ENCODE assay signal across 8 cellular contexts in the genomic region with DNA sequence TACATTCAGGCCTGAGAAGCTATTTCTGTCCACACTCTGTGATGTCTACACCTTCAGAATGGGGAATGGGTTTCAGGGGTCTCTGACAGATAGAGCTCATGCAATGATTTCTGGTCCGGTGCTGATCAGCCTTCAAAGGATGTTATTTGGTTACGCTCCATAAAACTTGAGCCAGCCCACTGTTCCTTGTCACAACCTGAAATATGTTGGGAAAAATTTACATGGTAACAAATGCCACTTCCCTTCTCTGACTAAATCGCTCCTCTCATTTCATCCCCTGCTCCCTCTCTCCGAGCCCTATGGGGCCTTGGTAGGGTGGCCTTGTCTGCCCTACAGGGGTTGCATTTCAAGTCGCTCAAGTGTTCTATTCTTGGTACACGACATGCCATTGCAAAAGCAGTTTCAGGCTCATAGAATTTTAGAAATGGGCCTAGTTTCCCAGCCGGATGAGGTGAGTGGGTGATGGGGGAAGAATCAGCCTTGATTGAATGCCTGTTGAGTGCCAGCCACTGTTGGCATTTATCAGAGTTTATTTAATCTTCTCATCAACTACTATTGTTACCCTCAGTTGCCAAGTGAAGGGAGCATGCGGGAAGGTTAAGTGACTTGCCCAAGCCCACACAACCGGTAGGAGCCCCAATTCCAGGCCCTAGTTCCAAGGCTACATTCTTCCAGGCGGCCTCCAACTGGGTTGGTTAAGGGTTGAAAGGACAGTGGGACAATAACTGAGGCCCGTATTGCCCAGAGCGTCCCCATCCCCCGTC. TPM values are rescaled to one million over a fixed set of nuclear protein-coding genes. Genes with fewer than 3 reads are reported as not detected.
A peak's percentile ranks its signal among the peaks of the same experiment; 100 is the strongest.
DNase-seq lines count a peak whose midpoint lies in the region; ATAC-seq, FAIRE-seq and TF ChIP-seq lines count a peak whose summit lies in the region.

No MANE protein-coding gene starts in this region.

- no peak for TF ChIP-seq CTCF in HCT116 (IDR thresholded peaks at IDR 0.05 in 2 of 3, conservative IDR thresholded peaks at IDR 0.05 in 1 of 3; ENCODE audit: borderline replicate concordance in 1 of 3, insufficient read depth in 1 of 3, low read depth in 2 of 3, low read length in 2 of 3)
- no peak for TF ChIP-seq CTCF in keratinocyte (optimal IDR thresholded peaks at IDR 0.05 in 1 of 3, IDR thresholded peaks at IDR 0.05 in 1 of 3, conservative IDR thresholded peaks at IDR 0.05 in 1 of 3; ENCODE audit: extremely low read depth in 1 of 3, insufficient read depth in 2 of 3, low read length in 3 of 3)

- peak overlapping the region; percentile 57 for H3K27ac ChIP-seq in HCT116 (ENCODE audit: low read depth, low read length)
- peak overlapping the region; percentile 95 for H3K27ac ChIP-seq in angular gyrus (ENCODE audit: low read depth, low read length)
- H3K27ac ChIP-seq in keratinocyte (ENCODE audit: control insufficient read depth, insufficient read depth, low read length) = peak overlapping the region; percentile 74
- H3K27ac ChIP-seq in substantia nigra (ENCODE audit: low read depth, low read length, poor library complexity, severe bottlenecking) = peak overlapping the region; percentile 87

- intact Hi-C loops in HCT116 (cut with micrococcal nuclease) = no loop called here

- POLR2A ChIA-PET in HCT116 (lab: Charles Lee) = interaction anchor here (1.0 to 2.1 kb wide), 8 partner anchors 11 to 84 kb away, joined by 3 to 17 read pairs (median 4); no protein-coding TSS in a partner anchor

- no peak for FAIRE-seq in keratinocyte (lab: Jason Lieb, UNC)

- DNase-seq in HCT116 (ENCODE audit: low read depth, low spot score) (no peak), keratinocyte (ENCODE audit: low read depth, low spot score) (no peak), substantia nigra (lab: John Stamatoyannopoulos, UW) (no peak), cerebellar nuclear complex (lab: John Stamatoyannopoulos, UW) (no peak), GM19238 (ENCODE audit: insufficient read length, low spot score) (no peak)

- H3K9me1 ChIP-seq in keratinocyte (ENCODE audit: control insufficient read depth, extremely low read depth, insufficient read depth, low read length) = no peaks in the 10 kb centered on the region

- no peak for TF ChIP-seq POLR2A in HCT116 (IDR thresholded peaks at IDR 0.05; ENCODE audit: borderline replicate concordance, extremely low read depth, insufficient read depth, insufficient read length)

- H3K9me2 ChIP-seq in HCT116 (ENCODE audit: insufficient read depth) = no peaks in the 10 kb centered on the region

- dilution Hi-C loops in keratinocyte (cut with MboI; ENCODE audit: extremely low pct_ligation_motif_present, low sequenced_read_pairs) = no loop called here

- H4K20me1 ChIP-seq in HCT116 (ENCODE audit: insufficient read depth) (no peaks in the 10 kb centered on the region), keratinocyte (ENCODE audit: control insufficient read depth, extremely low read depth, insufficient read depth, low read length) (no peaks in the 10 kb centered on the region)

- H3K4me3 ChIP-seq in HCT116 (replicated peaks in 1 of 2; ENCODE audit: low read depth in 1 of 2, low read length in 2 of 2) (peak overlapping the region; percentile 41 to 86), keratinocyte (ENCODE audit: control insufficient read depth in 2 of 3, extremely low read depth in 1 of 3, insufficient read depth in 2 of 3, low read depth in 1 of 3, low read length in 3 of 3) (peak overlapping the region; percentile 30 to 95 (median 62))

- BruUV-seq in HCT116 (replicated peaks; lab: Mats Ljungman, UMichigan) = TSS peak; percentile 94

- H2AFZ ChIP-seq in HCT116 (ENCODE audit: low read depth, low read length, poor library complexity, severe bottlenecking) = peak overlapping the region; percentile 63
- peak overlapping the region; percentile 88 for H2AFZ ChIP-seq in keratinocyte (ENCODE audit: control insufficient read depth, low read length)

- H3K4me1 ChIP-seq in HCT116 (ENCODE audit: control insufficient read depth in 1 of 2, insufficient read depth in 2 of 2, low read length in 2 of 2) (peaks cover 12 to 35% of the 10 kb centered on the region in 2 experiments), keratinocyte (ENCODE audit: control insufficient read depth, extremely low read depth, insufficient read depth, low read length) (peaks cover 39% of the 10 kb centered on the region)

- H3K4me2 ChIP-seq in HCT116 (ENCODE audit: low read length) (peak overlapping the region; percentile 87), keratinocyte (ENCODE audit: control insufficient read depth, extremely low read depth, insufficient read depth, low read depth, low read length) (peak overlapping the region; percentile 76)

- peaks cover 5% of the 10 kb centered on the region; the same call in 1 of the 2 replicates for H3K79me2 ChIP-seq in HCT116 (ENCODE audit: insufficient read depth, low read length)
- H3K79me2 ChIP-seq in keratinocyte (ENCODE audit: control insufficient read depth, insufficient read depth, low read length) = peaks cover 22% of the 10 kb centered on the region

- no peaks in the 10 kb centered on the region for H3K9me3 ChIP-seq in HCT116 (ENCODE audit: control insufficient read depth in 1 of 2, insufficient read depth in 1 of 2, low read depth in 1 of 2, low read length in 2 of 2)
- H3K9me3 ChIP-seq in keratinocyte (ENCODE audit: control insufficient read depth, low read depth, low read length) = no peaks in the 10 kb centered on the region

- RAD21 ChIA-PET in HCT116 (lab: Charles Lee; ENCODE audit: low non-redundant PET in 1 of 2, low total read pairs in 2 of 2, uncharacterized antibody in 2 of 2, unreplicated experiment in 2 of 2) = interaction anchor here in 1 of 2 experiments (0.9 kb wide), 1 partner anchor 91 kb away, joined by 7 read pairs; no protein-coding TSS in a partner anchor

- TF ChIP-seq RAD21 in HCT116 (IDR thresholded peaks at IDR 0.05; ENCODE audit: low read depth) = no peak

- CTCF ChIA-PET in HCT116 (lab: Charles Lee) = interaction anchor here (1.2 to 1.5 kb wide), 7 partner anchors 12 to 183 kb away, joined by 3 to 11 read pairs (median 6); no protein-coding TSS in a partner anchor

- H3K9ac ChIP-seq in HCT116 (ENCODE audit: low read length) (peak overlapping the region; percentile 52), keratinocyte (ENCODE audit: control insufficient read depth, extremely low read depth, insufficient read depth, low read length) (peak overlapping the region; percentile 84)

- H3K36me3 ChIP-seq in HCT116 (ENCODE audit: control insufficient read depth in 1 of 2, insufficient read depth in 2 of 2, low read length in 2 of 2) (no peaks in the 10 kb centered on the region), keratinocyte (ENCODE audit: control insufficient read depth in 2 of 2, extremely low read depth in 1 of 2, insufficient read depth in 2 of 2, low read length in 2 of 2) (no peaks in the 10 kb centered on the region)

- no peak for ATAC-seq in HCT116
- no peak for ATAC-seq in HG03175 (IDR thresholded peaks at IDR 0.05; ENCODE audit: unreplicated experiment)
- no peak for ATAC-seq in HG02571 (IDR thresholded peaks at IDR 0.05; ENCODE audit: unreplicated experiment)

- H3K27me3 ChIP-seq in HCT116 (ENCODE audit: insufficient read depth, low read length) = no peaks in the 10 kb centered on the region
- H3K27me3 ChIP-seq in keratinocyte (ENCODE audit: control insufficient read depth, extremely low read depth, insufficient read depth, low read length) = no peaks in the 10 kb centered on the region

TF ChIP-seq in HCT116, 20 proteins besides CTCF, POLR2A, EP300 and RAD21:
- TF ChIP-seq ZFX (IDR thresholded peaks at IDR 0.05) (0 out of 2 replicates have a peak, but pooled peaks have one; percentile 25), TCF7L2 (IDR thresholded peaks at IDR 0.05; ENCODE audit: borderline replicate concordance, extremely low read depth, insufficient read depth, insufficient read length) (no peak), EGR1 (IDR thresholded peaks at IDR 0.05; ENCODE audit: low read depth) (no peak), FOSL1 (IDR thresholded peaks at IDR 0.05; ENCODE audit: low read depth) (no peak), SP1 (IDR thresholded peaks at IDR 0.05; ENCODE audit: low read depth) (no peak)
- TF ChIP-seq, protein P1, sequence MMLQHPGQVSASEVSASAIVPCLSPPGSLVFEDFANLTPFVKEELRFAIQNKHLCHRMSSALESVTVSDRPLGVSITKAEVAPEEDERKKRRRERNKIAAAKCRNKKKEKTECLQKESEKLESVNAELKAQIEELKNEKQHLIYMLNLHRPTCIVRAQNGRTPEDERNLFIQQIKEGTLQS (IDR thresholded peaks at IDR 0.05) = no peak

RNA-seq across cellular contexts. Expression of gene ABHD2, which starts 1.0 kb away (rescaled TPM):
- total RNA-seq in HCT116 (2021; ENCODE audit: unreplicated experiment) = 40.8 TPM
- 23.2 and 26.8 TPM in 2 replicates for polyA plus RNA-seq in HCT116 (2012)
- 22.8 to 32.9 TPM (median 23.0 TPM) in 3 replicates for polyA plus RNA-seq in keratinocyte
- polyA plus RNA-seq in keratinocyte (2011; ENCODE audit: low read depth) = 13.4 TPM
- polyA plus RNA-seq in keratinocyte (2011; cell fraction: cytosol; rRNA removed) = 10.2 and 12.6 TPM in 2 replicates
- 32.7 and 34.4 TPM in 2 replicates for polyA plus RNA-seq in keratinocyte (2011; cell fraction: nucleus; rRNA removed)
- 6.4 and 23.6 TPM in 2 replicates for polyA plus RNA-seq in keratinocyte (2012; ENCODE audit: low replicate concordance)
- polyA minus RNA-seq in keratinocyte = 74.6 to 119 TPM (median 84.7 TPM) in 3 replicates
- polyA minus RNA-seq in keratinocyte (2011; cell fraction: cytosol; rRNA and poly(A)+ RNA removed) = 16.1 TPM
- 36.3 and 71.1 TPM in 2 replicates for polyA minus RNA-seq in keratinocyte (2011; cell fraction: nucleus; rRNA and poly(A)+ RNA removed)
